ENCODE assay signal across 10 cellular contexts in the genomic region with DNA sequence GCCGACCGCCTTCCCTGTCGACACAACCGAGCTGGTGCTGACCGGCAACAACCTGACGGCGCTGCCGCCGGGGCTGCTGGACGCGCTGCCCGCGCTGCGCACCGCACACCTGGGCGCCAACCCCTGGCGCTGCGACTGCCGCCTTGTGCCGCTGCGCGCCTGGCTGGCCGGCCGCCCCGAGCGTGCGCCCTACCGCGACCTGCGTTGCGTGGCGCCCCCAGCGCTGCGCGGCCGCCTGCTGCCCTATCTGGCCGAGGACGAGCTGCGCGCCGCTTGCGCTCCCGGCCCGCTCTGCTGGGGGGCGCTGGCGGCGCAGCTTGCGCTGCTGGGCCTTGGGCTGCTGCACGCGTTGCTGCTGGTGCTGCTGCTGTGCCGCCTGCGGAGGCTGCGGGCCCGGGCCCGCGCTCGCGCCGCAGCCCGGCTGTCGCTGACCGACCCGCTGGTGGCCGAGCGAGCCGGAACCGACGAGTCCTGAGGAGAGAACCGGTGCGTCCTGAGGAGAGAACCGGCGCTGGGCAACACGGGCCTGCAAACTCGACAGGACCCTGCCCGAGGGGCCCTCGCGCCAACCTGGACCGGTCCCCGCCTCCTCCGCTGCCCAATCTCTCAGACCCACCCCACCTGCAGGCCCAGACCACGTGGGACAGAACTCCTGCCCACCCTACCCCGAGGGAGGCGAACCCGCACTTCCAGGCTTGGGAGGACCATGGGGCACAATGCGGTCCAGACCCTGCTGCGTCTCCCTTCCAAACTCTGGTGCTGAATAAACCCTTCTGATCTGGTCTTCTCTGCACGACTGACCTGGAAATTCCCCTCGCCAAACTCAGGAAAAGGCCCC. TPM values are rescaled to one million over a fixed set of nuclear protein-coding genes. Genes with fewer than 3 reads are reported as not detected.
DNase-seq lines count a peak whose midpoint lies in the region; ATAC-seq and TF ChIP-seq lines count a peak whose summit lies in the region.
"Had no signal": no experiment of that assay in that cellular context is flagged by ENCODE, and none has a peak within 500 bp of the region (broad histone marks: within the 10 kb centered on the region; RNA-seq: fewer than 3 reads in every experiment).

No MANE protein-coding gene starts in this region.

- no peak for DNase-seq in activated CD4-positive, CD25-positive, alpha-beta regulatory T cell treated with anti-CD3 and anti-CD28 coated beads, Interleukin-2, amount 50 U/mL, for 72 hours
- DNase-seq in activated T-cell treated with anti-CD3 and anti-CD28 coated beads, Interleukin-2, amount 50 U/mL, for 4 hours, result no peak
- DNase-seq in iPS-NIHi11 (ENCODE audit: low spot score), result peak; percentile 84
- no peak for DNase-seq in osteocyte (ENCODE audit: extremely low spot score, unreplicated experiment)
- DNase-seq in NCI-H146 treated with DMSO at 0.1 percent for 48 hours (lab: John Stamatoyannopoulos, UW; ENCODE audit: unreplicated experiment), result no peak
- no peak for DNase-seq in SK-N-DZ (ENCODE audit: low spot score)
- DNase-seq: NCI-H187 had no signal

- no peak for TF ChIP-seq CTCF in osteocyte (IDR thresholded peaks at IDR 0.05)

- no peak overlapping the region for H3K27ac Mint-ChIP-seq in stimulated activated naive CD8-positive, alpha-beta T cell treated with anti-CD3 and anti-CD28 coated beads, Interleukin-15, Interleukin-2, amounts not matched to agents 100 ng/mL and 50 ng/mL, for 24 hours
- no peak overlapping the region for H3K27ac Mint-ChIP-seq in osteocyte (ENCODE audit: unreplicated experiment)

- peaks cover 15% of the 10 kb centered on the region for H3K4me1 Mint-ChIP-seq in activated T-cell treated with anti-CD3 and anti-CD28 coated beads, Interleukin-2, amount 50 U/mL, for 4 hours (ENCODE audit: low read depth)
- peaks cover 13% of the 10 kb centered on the region for H3K4me1 Mint-ChIP-seq in stimulated activated naive CD8-positive, alpha-beta T cell treated with anti-CD3 and anti-CD28 coated beads, Interleukin-15, Interleukin-2, amounts not matched to agents 100 ng/mL and 50 ng/mL, for 24 hours (ENCODE audit: low read depth)
- peaks cover 8% of the 10 kb centered on the region for H3K4me1 Mint-ChIP-seq in osteocyte (ENCODE audit: unreplicated experiment)

- peaks cover 51% of the 10 kb centered on the region for H3K27me3 Mint-ChIP-seq in activated T-cell treated with anti-CD3 and anti-CD28 coated beads, Interleukin-2, amount 50 U/mL, for 4 hours (ENCODE audit: low read depth)
- H3K27me3 Mint-ChIP-seq in stimulated activated naive CD8-positive, alpha-beta T cell treated with anti-CD3 and anti-CD28 coated beads, Interleukin-15, Interleukin-2, amounts not matched to agents 100 ng/mL and 50 ng/mL, for 24 hours, result peaks cover 40% of the 10 kb centered on the region
- no peaks in the 10 kb centered on the region for H3K27me3 Mint-ChIP-seq in osteocyte (ENCODE audit: unreplicated experiment)

- no peaks in the 10 kb centered on the region for H3K36me3 Mint-ChIP-seq in activated T-cell treated with anti-CD3 and anti-CD28 coated beads, Interleukin-2, amount 50 U/mL, for 4 hours (ENCODE audit: insufficient read depth)
- no peaks in the 10 kb centered on the region for H3K36me3 Mint-ChIP-seq in stimulated activated naive CD8-positive, alpha-beta T cell treated with anti-CD3 and anti-CD28 coated beads, Interleukin-15, Interleukin-2, amounts not matched to agents 100 ng/mL and 50 ng/mL, for 24 hours (ENCODE audit: low read depth)
- H3K36me3 Mint-ChIP-seq in osteocyte (ENCODE audit: unreplicated experiment), result peaks cover 24% of the 10 kb centered on the region

- ATAC-seq in activated CD4-positive, CD25-positive, alpha-beta regulatory T cell treated with anti-CD3 and anti-CD28 coated beads, Interleukin-2, amount 50 U/mL, for 24 hours, result peak; percentile 46 to 53
- peak; percentile 83 to 89 for ATAC-seq in activated T-cell treated with anti-CD3 and anti-CD28 coated beads, Interleukin-2, amount 50 U/mL, for 4 hours

- H3K4me3 Mint-ChIP-seq in activated T-cell treated with anti-CD3 and anti-CD28 coated beads, Interleukin-2, amount 50 U/mL, for 4 hours, result no peak overlapping the region
- H3K4me3 Mint-ChIP-seq in stimulated activated naive CD8-positive, alpha-beta T cell treated with anti-CD3 and anti-CD28 coated beads, Interleukin-15, Interleukin-2, amounts not matched to agents 100 ng/mL and 50 ng/mL, for 24 hours, result peak overlapping the region; percentile 39
- no peak overlapping the region for H3K4me3 Mint-ChIP-seq in osteocyte (ENCODE audit: unreplicated experiment)

- H3K9me3 Mint-ChIP-seq in activated T-cell treated with anti-CD3 and anti-CD28 coated beads, Interleukin-2, amount 50 U/mL, for 4 hours, result no peaks in the 10 kb centered on the region
- no peaks in the 10 kb centered on the region for H3K9me3 Mint-ChIP-seq in stimulated activated naive CD8-positive, alpha-beta T cell treated with anti-CD3 and anti-CD28 coated beads, Interleukin-15, Interleukin-2, amounts not matched to agents 100 ng/mL and 50 ng/mL, for 24 hours
- H3K9me3 Mint-ChIP-seq in osteocyte (ENCODE audit: unreplicated experiment), result no peaks in the 10 kb centered on the region

RNA-seq across cellular contexts. Expression of gene GP1BB, which starts 0.9 kb away (rescaled TPM):
- total RNA-seq in activated T-cell treated with anti-CD3 and anti-CD28 coated beads, Interleukin-2, amount 50 U/mL, for 4 hours, result under 1 TPM in 2 of 3 donors, not detected in 1; 0.25 to 0.37 TPM
- total RNA-seq in osteocyte, result 28.6 and 34.1 TPM in 2 replicates
- 17.6 and 17.8 TPM in 2 replicates for polyA plus RNA-seq in SK-N-DZ (2014; cell fraction: cytosol; rRNA removed)
- 78.8 and 83.4 TPM in 2 replicates for polyA plus RNA-seq in SK-N-DZ (2014; cell fraction: nucleus; rRNA removed)

RNA-seq across cellular contexts. Expression of gene SEPTIN5, which starts 9.9 kb away (rescaled TPM):
- total RNA-seq in activated T-cell treated with anti-CD3 and anti-CD28 coated beads, Interleukin-2, amount 50 U/mL, for 4 hours, result 1 to 10 TPM in 2 of 3 donors, under 1 TPM in 1; 0.38 to 1.3 (median 1.1) TPM
- 103 and 108 TPM in 2 replicates for total RNA-seq in osteocyte
- polyA plus RNA-seq in SK-N-DZ (2014; cell fraction: cytosol; rRNA removed), result 50.3 and 194 TPM in 2 replicates
- polyA plus RNA-seq in SK-N-DZ (2014; cell fraction: nucleus; rRNA removed), result 107 and 111 TPM in 2 replicates

RNA-seq across cellular contexts. Expression of gene TBX1, which starts 36.4 kb away (rescaled TPM):
- total RNA-seq in activated T-cell treated with anti-CD3 and anti-CD28 coated beads, Interleukin-2, amount 50 U/mL, for 4 hours, result not detected
- total RNA-seq in osteocyte, result 22.5 and 24.2 TPM in 2 replicates
- polyA plus RNA-seq in SK-N-DZ (2014; cell fraction: cytosol; rRNA removed), result not detected in 2 replicates
- polyA plus RNA-seq in SK-N-DZ (2014; cell fraction: nucleus; rRNA removed), result not detected in 2 replicates
- polyA plus RNA-seq: BJ had no signal

Comparison
In these comparisons a context has a peak if more than half of its experiments do, and no peak if none do; other contexts are left out.
1. RNA of gene GP1BB, which starts 0.9 kb away (total RNA-seq): 28.6 to 34.1 TPM in osteocyte; 0.25 to 0.37 TPM in activated T-cell treated with anti-CD3 and anti-CD28 coated beads, Interleukin-2, amount 50 U/mL, for 4 hours; every median in the first group is over 10 times any median in the second.
2. RNA of gene SEPTIN5, which starts 9.9 kb away (total RNA-seq): 103 to 108 TPM in osteocyte; 0.38 to 1.3 TPM in activated T-cell treated with anti-CD3 and anti-CD28 coated beads, Interleukin-2, amount 50 U/mL, for 4 hours; every median in the first group is over 10 times any median in the second.
3. RNA of gene TBX1, which starts 36.4 kb away (total RNA-seq): 22.5 to 24.2 TPM in osteocyte; not detected in activated T-cell treated with anti-CD3 and anti-CD28 coated beads, Interleukin-2, amount 50 U/mL, for 4 hours; every median in the first group is over 10 times any median in the second.